Comparison of ENCODE assay signal across 20 cellular contexts in the genomic region with DNA sequence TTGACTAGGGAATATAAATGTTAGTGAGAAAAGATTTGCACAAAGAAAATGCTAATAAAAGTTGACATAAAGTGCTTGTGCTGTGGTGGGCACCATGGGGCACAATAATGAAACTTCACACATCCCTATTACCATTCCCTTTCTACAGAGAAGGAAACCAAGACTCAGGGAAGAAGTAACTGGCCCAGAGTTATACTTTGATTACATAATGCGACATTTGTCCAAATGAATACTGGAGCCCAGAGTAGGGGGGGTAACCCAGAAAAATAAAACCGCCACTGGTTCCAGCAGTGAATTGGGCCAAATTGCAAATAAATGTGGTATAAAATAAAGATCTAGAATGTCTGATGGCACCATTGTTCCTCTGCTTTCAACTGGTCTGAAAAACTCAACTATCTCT.
DNase-seq lines count a peak whose midpoint lies in the region; ATAC-seq and TF ChIP-seq lines count a peak whose summit lies in the region.
"Had no signal": no experiment of that assay in that cellular context is flagged by ENCODE, and none has a peak within 500 bp of the region (broad histone marks: within the 10 kb centered on the region; RNA-seq: fewer than 3 reads in every experiment).

No MANE protein-coding gene starts in this region.

- TF ChIP-seq POLR2A in breast epithelium (IDR thresholded peaks at IDR 0.05) (no peak), prostate gland (IDR thresholded peaks at IDR 0.05) (no peak), upper lobe of left lung (IDR thresholded peaks at IDR 0.05) (no peak)

- WGBS in mammary epithelial cell (ENCODE audit: low coverage, missing lambda C conversion rate), result 100% methylated on average over 2 of the region's 2 CpGs
- WGBS in prostate gland, result 75% methylated on average over 2 of the region's 2 CpGs
- WGBS in upper lobe of left lung, 2 donors, result 78 to 88% methylated on average over 2 of the region's 2 CpGs

- intact Hi-C loops in mammary epithelial cell (cut with micrococcal nuclease), result no loop called here
- intact Hi-C loops in breast epithelium (cut with DNase I; ENCODE audit: low total_unique reads), result no loop called here
- intact Hi-C loops in prostate gland (cut with DNase I), result no loop called here

- DNase-seq in mammary epithelial cell (no peak), breast epithelium (ENCODE audit: low spot score in 2 of 2) (no peak), coronary artery (ENCODE audit: low spot score) (peak; percentile 16), prostate gland (ENCODE audit: low spot score) (no peak), upper lobe of left lung (no peak), NCI-H2196 (lab: John Stamatoyannopoulos, UW; ENCODE audit: unreplicated experiment) (no peak), SHP77 treated with DMSO at 0.1 percent for 48 hours (lab: John Stamatoyannopoulos, UW) (no peak)
- DNase-seq: DND-41, HFFc6, MV-4-11, NCI-H1417, NCI-H187, NCI-H2107, NCI-H2227 treated with DMSO at 0.1 percent for 48 hours, NCI-H510A treated with DMSO at 0.1 percent for 48 hours, NCI-H82 had no signal

- H3K27ac ChIP-seq in mammary epithelial cell (ENCODE audit: insufficient read depth, low read depth, low read length), result peak overlapping the region; percentile 96
- peak overlapping the region in 1 of 2 donors; percentile 67 for H3K27ac ChIP-seq in breast epithelium
- peak overlapping the region; percentile 74 to 86 for H3K27ac ChIP-seq in coronary artery
- peak overlapping the region; percentile 48 to 53 for H3K27ac ChIP-seq in prostate gland
- H3K27ac ChIP-seq in upper lobe of left lung, result peak overlapping the region in 3 of 4 donors; percentile 17 to 49 (median 21)
- H3K27ac ChIP-seq: 22Rv1, HL-60, KMS-11 had no signal

- no peak overlapping the region for H2AFZ ChIP-seq in mammary epithelial cell (ENCODE audit: low read depth, low read length)

- H3K36me3 ChIP-seq in mammary epithelial cell (ENCODE audit: insufficient read depth, low read length) (no peaks in the 10 kb centered on the region), breast epithelium (no peaks in the 10 kb centered on the region), prostate gland (no peaks in the 10 kb centered on the region), upper lobe of left lung (no peaks in the 10 kb centered on the region)

- in situ Hi-C loops in mammary epithelial cell (cut with MboI; ENCODE audit: low sequenced_read_pairs in 2 of 2), result no loop called here

- TF ChIP-seq CTCF in mammary epithelial cell (conservative IDR thresholded peaks at IDR 0.05 in 1 of 2, IDR thresholded peaks at IDR 0.05 in 1 of 2; ENCODE audit: extremely low read depth in 1 of 2, insufficient read depth in 1 of 2, low read depth in 1 of 2, low read length in 2 of 2) (no peak), breast epithelium (IDR thresholded peaks at IDR 0.05) (no peak), coronary artery (IDR thresholded peaks at IDR 0.05) (no peak), prostate gland (IDR thresholded peaks at IDR 0.05) (no peak), upper lobe of left lung (IDR thresholded peaks at IDR 0.05) (no peak)

- CTCF ChIA-PET in mammary epithelial cell (lab: Charles Lee; ENCODE audit: low non-redundant PET), result interaction anchor here (0.6 kb wide), 1 partner anchor 780 kb away, joined by 4 read pairs; no protein-coding TSS in a partner anchor

- BruUV-seq in mammary epithelial cell (replicated peaks; lab: Mats Ljungman, UMichigan), result no TSS peak

- no peak for TF ChIP-seq EP300 in upper lobe of left lung (IDR thresholded peaks at IDR 0.05)

- no peaks in the 10 kb centered on the region for H3K27me3 ChIP-seq in mammary epithelial cell (ENCODE audit: insufficient read depth, low read length)
- H3K27me3 ChIP-seq in breast epithelium, result no peaks in the 10 kb centered on the region
- no peaks in the 10 kb centered on the region for H3K27me3 ChIP-seq in prostate gland (replicated peaks; ENCODE audit: insufficient read depth)
- no peaks in the 10 kb centered on the region for H3K27me3 ChIP-seq in upper lobe of left lung

- H3K9ac ChIP-seq in mammary epithelial cell (ENCODE audit: insufficient read depth, low read length), result no peak overlapping the region
- H3K9ac ChIP-seq: KMS-11 had no signal

- no peaks in the 10 kb centered on the region for H3K9me3 ChIP-seq in mammary epithelial cell (replicated peaks; ENCODE audit: insufficient read depth, low read length)
- H3K9me3 ChIP-seq in breast epithelium, result no peaks in the 10 kb centered on the region
- H3K9me3 ChIP-seq in prostate gland, result no peaks in the 10 kb centered on the region
- no peaks in the 10 kb centered on the region for H3K9me3 ChIP-seq in upper lobe of left lung

- no peaks in the 10 kb centered on the region for H3K79me2 ChIP-seq in mammary epithelial cell (ENCODE audit: insufficient read depth, low read length)

- H3K4me3 ChIP-seq in mammary epithelial cell (replicated peaks in 1 of 3; ENCODE audit: insufficient read depth in 1 of 3, low read depth in 2 of 3, low read length in 3 of 3) (no peak overlapping the region), breast epithelium (no peak overlapping the region), coronary artery (no peak overlapping the region), prostate gland (no peak overlapping the region), upper lobe of left lung (no peak overlapping the region)

- no peak overlapping the region for H3K4me2 ChIP-seq in mammary epithelial cell (ENCODE audit: insufficient read depth, low read depth, low read length)
- H3K4me2 ChIP-seq: KMS-11 had no signal

- H3K4me1 ChIP-seq in mammary epithelial cell (ENCODE audit: insufficient read depth, low read length) (peaks cover 53% of the 10 kb centered on the region), breast epithelium (peaks cover 0 to 10% of the 10 kb centered on the region in 2 donors), prostate gland (replicated peaks) (no peaks in the 10 kb centered on the region), upper lobe of left lung (no peaks in the 10 kb centered on the region)

- dilution Hi-C loops in mammary epithelial cell (cut with HindIII; ENCODE audit: low sequenced_read_pairs), result no loop called here

- H4K20me1 ChIP-seq in mammary epithelial cell (ENCODE audit: insufficient read depth, low read length), result no peaks in the 10 kb centered on the region

- ATAC-seq in upper lobe of left lung (ENCODE audit: low FRiP score in 2 of 2), result no peak
- ATAC-seq in HG03439 (IDR thresholded peaks at IDR 0.05; ENCODE audit: unreplicated experiment), result no peak
